10 cellular contexts compared by ENCODE assay signal in the genomic region with DNA sequence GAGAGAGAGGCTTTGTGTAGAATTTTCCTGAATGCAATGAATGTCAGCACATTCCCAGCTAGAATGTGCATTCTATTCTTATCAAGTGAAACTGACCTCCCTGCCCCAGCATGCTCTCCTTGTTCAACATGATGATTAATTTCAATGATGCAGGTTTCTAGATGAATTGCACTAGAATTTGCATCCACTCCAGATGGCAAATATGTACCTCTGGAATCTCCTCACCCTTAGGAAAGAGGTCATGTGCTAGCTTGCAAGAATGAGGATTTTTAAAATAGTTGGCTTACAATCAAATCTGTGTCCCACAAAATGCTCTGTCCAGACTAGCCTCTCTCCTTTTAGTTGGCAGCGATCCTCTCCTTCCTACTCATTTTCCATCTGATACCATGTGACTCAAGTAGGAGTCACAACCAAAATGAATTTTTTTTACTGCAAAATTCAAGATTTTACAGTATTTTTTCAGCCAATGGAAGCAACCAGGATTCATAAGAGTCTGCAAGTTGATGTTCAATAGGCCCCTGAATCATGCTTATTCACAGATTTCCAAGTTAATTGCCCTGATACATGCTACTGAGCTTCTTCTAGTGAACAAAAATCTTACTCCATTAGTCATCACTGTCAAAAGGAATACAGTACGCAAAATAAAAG. TPM values are rescaled to one million over a fixed set of nuclear protein-coding genes. Genes with fewer than 3 reads are reported as not detected.
A peak's percentile ranks its signal among the peaks of the same experiment; 100 is the strongest.
DNase-seq lines count a peak whose midpoint lies in the region; ATAC-seq and TF ChIP-seq lines count a peak whose summit lies in the region.
"Had no signal": no experiment of that assay in that cellular context is flagged by ENCODE, and none has a peak within 500 bp of the region (broad histone marks: within the 10 kb centered on the region; RNA-seq: fewer than 3 reads in every experiment).

No MANE protein-coding gene starts in this region.

- peak overlapping the region; percentile 76 for H3K27ac Mint-ChIP-seq in progenitor cell of endocrine pancreas

- ATAC-seq in GM21360 (IDR thresholded peaks at IDR 0.05; ENCODE audit: unreplicated experiment) = no peak
- no peak for ATAC-seq in GM19397 (IDR thresholded peaks at IDR 0.05; ENCODE audit: unreplicated experiment)

- no peaks in the 10 kb centered on the region for H3K36me3 ChIP-seq in esophagus squamous epithelium
- H3K36me3 ChIP-seq: ascending aorta had no signal

- WGBS in esophagus squamous epithelium, 2 donors = 23 to 35% methylated on average over 2 of the region's 2 CpGs

- TF ChIP-seq POLR2A in esophagus squamous epithelium (IDR thresholded peaks at IDR 0.05) = no peak

- no peak overlapping the region for H3K4me3 Mint-ChIP-seq in progenitor cell of endocrine pancreas (ENCODE audit: low read depth)

- no peaks in the 10 kb centered on the region for H3K36me3 Mint-ChIP-seq in progenitor cell of endocrine pancreas (ENCODE audit: insufficient read depth)

- no peaks in the 10 kb centered on the region for H3K9me3 Mint-ChIP-seq in progenitor cell of endocrine pancreas (ENCODE audit: low read depth)

- peaks cover 0 to 61% (median 26%) of the 10 kb centered on the region in 3 donors for H3K4me1 ChIP-seq in esophagus squamous epithelium

- DNase-seq in GM04504 (ENCODE audit: low read depth) (peak; percentile 92), RKO (ENCODE audit: low spot score) (peak; percentile 93), esophagus squamous epithelium (lab: John Stamatoyannopoulos, UW) (no peak), progenitor cell of endocrine pancreas (ENCODE audit: low spot score, unreplicated experiment) (no peak), SK-N-DZ (ENCODE audit: low spot score) (no peak), NCI-H69 (lab: John Stamatoyannopoulos, UW) (no peak)
- DNase-seq: NCI-H1092 treated with DMSO at 0.1 percent for 48 hours had no signal

- no peaks in the 10 kb centered on the region for H3K9me3 ChIP-seq in esophagus squamous epithelium
- H3K9me3 ChIP-seq: ascending aorta had no signal

- H3K4me1 Mint-ChIP-seq in progenitor cell of endocrine pancreas (ENCODE audit: low read depth) = peaks cover 36% of the 10 kb centered on the region

- H3K4me3 ChIP-seq in esophagus squamous epithelium = no peak overlapping the region
- H3K4me3 ChIP-seq: ascending aorta had no signal

- H3K27me3 ChIP-seq in esophagus squamous epithelium = no peaks in the 10 kb centered on the region
- H3K27me3 ChIP-seq: ascending aorta had no signal

- H3K27me3 Mint-ChIP-seq in progenitor cell of endocrine pancreas = no peaks in the 10 kb centered on the region

- peak overlapping the region in 3 of 4 donors; percentile 27 to 49 (median 49) for H3K27ac ChIP-seq in esophagus squamous epithelium
- H3K27ac ChIP-seq: ascending aorta had no signal

- intact Hi-C loops in esophagus squamous epithelium (cut with DNase I) = loop anchor here (10.0 kb wide), 1 partner anchor 53 kb away; no protein-coding TSS in a partner anchor

- TF ChIP-seq CTCF in esophagus squamous epithelium (IDR thresholded peaks at IDR 0.05) = no peak
- TF ChIP-seq CTCF in progenitor cell of endocrine pancreas (IDR thresholded peaks at IDR 0.05; ENCODE audit: unreplicated experiment) = no peak

RNA-seq across cellular contexts. Expression of gene STAT4, which starts 21.0 kb away (rescaled TPM):
- total RNA-seq in esophagus squamous epithelium (1 to 10 TPM in 3 of 4 donors, under 1 TPM in 1; 0.47 to 3.2 (median 2.1) TPM), progenitor cell of endocrine pancreas (18.8 and 23.4 TPM in 2 replicates)
- 0.42 and 0.83 TPM in 2 replicates for polyA plus RNA-seq in SK-N-DZ (2014; cell fraction: cytosol; rRNA removed)
- polyA plus RNA-seq in SK-N-DZ (2014; cell fraction: nucleus; rRNA removed) = 0.18 and 3.7 TPM in 2 replicates

Comparison
In these comparisons a context has a peak if more than half of its experiments do, and no peak if none do; other contexts are left out.
1. DNase-seq: peak in GM04504 (single experiment) and RKO (single experiment); none in esophagus squamous epithelium (single experiment), progenitor cell of endocrine pancreas (single experiment), SK-N-DZ (single experiment) and NCI-H69 (single experiment).